ENCODE assay signal across 31 cellular contexts in genomic region chr7:16721541-16721940, GRCh38.
"Had no signal": no experiment of that assay in that cellular context is flagged by ENCODE, and none has a peak within 500 bp of the region (broad histone marks: within the 10 kb centered on the region; RNA-seq: fewer than 3 reads in every experiment).

No MANE protein-coding gene starts in this region.

- DNase-seq: activated CD4-positive, alpha-beta memory T cell treated with anti-CD3 and anti-CD28 coated beads, Interleukin-2, amount 10 ng/mL, durations not matched to agents 7 days and 5 days; activated CD4-positive, alpha-beta T cell treated with anti-CD3 and anti-CD28 coated beads, Interleukin-2, amount 10 ng/mL, durations not matched to agents 7 days and 5 days; activated CD8-positive, alpha-beta memory T cell treated with anti-CD3 and anti-CD28 coated beads, Interleukin-2, amount 10 ng/mL, durations not matched to agents 7 days and 5 days; activated gamma-delta T cell treated with Interleukin-2 at 50 U/mL for 16 hours; activated naive CD8-positive, alpha-beta T cell treated with anti-CD3 and anti-CD28 coated beads, Interleukin-2, amount 10 ng/mL, durations not matched to agents 7 days and 5 days; amniotic stem cell; brain microvascular endothelial cell; cortex of kidney; effector memory CD8-positive, alpha-beta T cell; erythroblast; gastrocnemius medialis; glutamatergic neuron; islet precursor cell; left ventricle myocardium superior; mammary epithelial cell; retina; stimulated activated CD8-positive, alpha-beta memory T cell treated with anti-CD3 and anti-CD28 coated beads, Interleukin-4, amount 100 ng/mL, for 48 hours; T-helper 9 cell had no signal

- H3K4me3 ChIP-seq: gastrocnemius medialis, hepatocyte, SK-N-MC, skin epidermis, tibial nerve had no signal

- H3K27me3 ChIP-seq: brain microvascular endothelial cell, gastrocnemius medialis, hepatocyte, neutrophil, tibial nerve had no signal

- H3K9me3 Mint-ChIP-seq: activated CD4-positive, alpha-beta memory T cell treated with anti-CD3 and anti-CD28 coated beads, Interleukin-2, amount 10 ng/mL, durations not matched to agents 7 days and 5 days; activated CD4-positive, alpha-beta T cell treated with anti-CD3 and anti-CD28 coated beads, Interleukin-2, amount 10 ng/mL, durations not matched to agents 7 days and 5 days; activated naive CD8-positive, alpha-beta T cell treated with anti-CD3 and anti-CD28 coated beads, Interleukin-2, amount 10 ng/mL, durations not matched to agents 7 days and 5 days; effector memory CD8-positive, alpha-beta T cell; nephron; stimulated activated memory B cell treated with anti-CD40 and anti-IgM and Interleukin-4, amounts not matched to agents 10 μg/mL and 1 μg/mL and 100 μg/mL, for 72 hours had no signal

- ATAC-seq: activated CD4-positive, CD25-positive, alpha-beta regulatory T cell treated with anti-CD3 and anti-CD28 coated beads, Interleukin-2, amount 50 U/mL, for 24 hours; activated CD8-positive, alpha-beta memory T cell treated with anti-CD3 and anti-CD28 coated beads, Interleukin-2, amount 10 ng/mL, durations not matched to agents 7 days and 5 days; effector memory CD8-positive, alpha-beta T cell; gastrocnemius medialis; left ventricle myocardium superior; sciatic nerve; stimulated activated memory B cell treated with anti-CD40 and anti-IgM and Interleukin-4, amounts not matched to agents 10 μg/mL and 1 μg/mL and 100 μg/mL, for 72 hours had no signal

- H3K27ac ChIP-seq: brain microvascular endothelial cell, gastrocnemius medialis, hepatocyte, neutrophil, SK-N-MC, skin epidermis, tibial nerve, VCaP had no signal

- H3K4me1 Mint-ChIP-seq: activated CD4-positive, alpha-beta memory T cell treated with anti-CD3 and anti-CD28 coated beads, Interleukin-2, amount 10 ng/mL, durations not matched to agents 7 days and 5 days; activated CD4-positive, alpha-beta T cell treated with anti-CD3 and anti-CD28 coated beads, Interleukin-2, amount 10 ng/mL, durations not matched to agents 7 days and 5 days; activated CD8-positive, alpha-beta memory T cell treated with anti-CD3 and anti-CD28 coated beads, Interleukin-2, amount 10 ng/mL, durations not matched to agents 7 days and 5 days; activated naive CD8-positive, alpha-beta T cell treated with anti-CD3 and anti-CD28 coated beads, Interleukin-2, amount 10 ng/mL, durations not matched to agents 7 days and 5 days; stimulated activated memory B cell treated with anti-CD40 and anti-IgM and Interleukin-4, amounts not matched to agents 10 μg/mL and 1 μg/mL and 100 μg/mL, for 72 hours had no signal

- FAIRE-seq: astrocyte, TTC549 had no signal

- H3K4me3 Mint-ChIP-seq: activated CD4-positive, alpha-beta memory T cell treated with anti-CD3 and anti-CD28 coated beads, Interleukin-2, amount 10 ng/mL, durations not matched to agents 7 days and 5 days; activated CD4-positive, alpha-beta T cell treated with anti-CD3 and anti-CD28 coated beads, Interleukin-2, amount 10 ng/mL, durations not matched to agents 7 days and 5 days; activated CD8-positive, alpha-beta memory T cell treated with anti-CD3 and anti-CD28 coated beads, Interleukin-2, amount 10 ng/mL, durations not matched to agents 7 days and 5 days; activated naive CD8-positive, alpha-beta T cell treated with anti-CD3 and anti-CD28 coated beads, Interleukin-2, amount 10 ng/mL, durations not matched to agents 7 days and 5 days; effector memory CD8-positive, alpha-beta T cell; nephron; stimulated activated memory B cell treated with anti-CD40 and anti-IgM and Interleukin-4, amounts not matched to agents 10 μg/mL and 1 μg/mL and 100 μg/mL, for 72 hours had no signal

- H2AFZ ChIP-seq: hepatocyte had no signal

- H3K27me3 Mint-ChIP-seq: activated CD4-positive, alpha-beta memory T cell treated with anti-CD3 and anti-CD28 coated beads, Interleukin-2, amount 10 ng/mL, durations not matched to agents 7 days and 5 days; activated CD4-positive, alpha-beta T cell treated with anti-CD3 and anti-CD28 coated beads, Interleukin-2, amount 10 ng/mL, durations not matched to agents 7 days and 5 days; activated CD8-positive, alpha-beta memory T cell treated with anti-CD3 and anti-CD28 coated beads, Interleukin-2, amount 10 ng/mL, durations not matched to agents 7 days and 5 days; activated naive CD8-positive, alpha-beta T cell treated with anti-CD3 and anti-CD28 coated beads, Interleukin-2, amount 10 ng/mL, durations not matched to agents 7 days and 5 days; effector memory CD8-positive, alpha-beta T cell; progenitor cell of endocrine pancreas; stimulated activated memory B cell treated with anti-CD40 and anti-IgM and Interleukin-4, amounts not matched to agents 10 μg/mL and 1 μg/mL and 100 μg/mL, for 72 hours had no signal

- H3K36me3 Mint-ChIP-seq: stimulated activated memory B cell treated with anti-CD40 and anti-IgM and Interleukin-4, amounts not matched to agents 10 μg/mL and 1 μg/mL and 100 μg/mL, for 72 hours had no signal

- H3K27ac Mint-ChIP-seq: activated CD4-positive, alpha-beta memory T cell treated with anti-CD3 and anti-CD28 coated beads, Interleukin-2, amount 10 ng/mL, durations not matched to agents 7 days and 5 days; activated CD4-positive, alpha-beta T cell treated with anti-CD3 and anti-CD28 coated beads, Interleukin-2, amount 10 ng/mL, durations not matched to agents 7 days and 5 days; activated CD8-positive, alpha-beta memory T cell treated with anti-CD3 and anti-CD28 coated beads, Interleukin-2, amount 10 ng/mL, durations not matched to agents 7 days and 5 days; activated naive CD8-positive, alpha-beta T cell treated with anti-CD3 and anti-CD28 coated beads, Interleukin-2, amount 10 ng/mL, durations not matched to agents 7 days and 5 days; effector memory CD8-positive, alpha-beta T cell; nephron; progenitor cell of endocrine pancreas; stimulated activated memory B cell treated with anti-CD40 and anti-IgM and Interleukin-4, amounts not matched to agents 10 μg/mL and 1 μg/mL and 100 μg/mL, for 72 hours had no signal

- H3K9me3 ChIP-seq: gastrocnemius medialis, neutrophil, tibial nerve had no signal

- H3K79me2 ChIP-seq: hepatocyte had no signal

- H3K4me1 ChIP-seq: gastrocnemius medialis, tibial nerve had no signal

- H3K4me2 ChIP-seq: hepatocyte had no signal

- H3K36me3 ChIP-seq: brain microvascular endothelial cell, gastrocnemius medialis, neutrophil, tibial nerve had no signal
